Comparison of ENCODE assay signal across 8 cellular contexts in genomic region chr13:100088648-100089601, GRCh38. TPM values are rescaled to one million over a fixed set of nuclear protein-coding genes. Genes with fewer than 3 reads are reported as not detected.
DNase-seq lines count a peak whose midpoint lies in the region; ATAC-seq and TF ChIP-seq lines count a peak whose summit lies in the region.

A gene with protein sequence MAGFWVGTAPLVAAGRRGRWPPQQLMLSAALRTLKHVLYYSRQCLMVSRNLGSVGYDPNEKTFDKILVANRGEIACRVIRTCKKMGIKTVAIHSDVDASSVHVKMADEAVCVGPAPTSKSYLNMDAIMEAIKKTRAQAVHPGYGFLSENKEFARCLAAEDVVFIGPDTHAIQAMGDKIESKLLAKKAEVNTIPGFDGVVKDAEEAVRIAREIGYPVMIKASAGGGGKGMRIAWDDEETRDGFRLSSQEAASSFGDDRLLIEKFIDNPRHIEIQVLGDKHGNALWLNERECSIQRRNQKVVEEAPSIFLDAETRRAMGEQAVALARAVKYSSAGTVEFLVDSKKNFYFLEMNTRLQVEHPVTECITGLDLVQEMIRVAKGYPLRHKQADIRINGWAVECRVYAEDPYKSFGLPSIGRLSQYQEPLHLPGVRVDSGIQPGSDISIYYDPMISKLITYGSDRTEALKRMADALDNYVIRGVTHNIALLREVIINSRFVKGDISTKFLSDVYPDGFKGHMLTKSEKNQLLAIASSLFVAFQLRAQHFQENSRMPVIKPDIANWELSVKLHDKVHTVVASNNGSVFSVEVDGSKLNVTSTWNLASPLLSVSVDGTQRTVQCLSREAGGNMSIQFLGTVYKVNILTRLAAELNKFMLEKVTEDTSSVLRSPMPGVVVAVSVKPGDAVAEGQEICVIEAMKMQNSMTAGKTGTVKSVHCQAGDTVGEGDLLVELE (plus strand): TSS chr13:100089093. CDS start chr13:100089121, 28 bp downstream.

- peaks cover 13% of the 10 kb centered on the region for H3K36me3 Mint-ChIP-seq in osteocyte (ENCODE audit: unreplicated experiment)

- peaks cover 38% of the 10 kb centered on the region for H3K4me1 Mint-ChIP-seq in osteocyte (ENCODE audit: unreplicated experiment)

- H3K9ac ChIP-seq in SU-DHL-6 (ENCODE audit: low read length), result peak within 1 kb of the TSS; percentile 52

- intact Hi-C loops in Right ventricle myocardium inferior (cut with DNase I), result no loop called here

- H3K4me3 Mint-ChIP-seq in osteocyte (ENCODE audit: unreplicated experiment), result peak within 1 kb of the TSS; percentile 83

- H4K20me1 ChIP-seq in SU-DHL-6 (ENCODE audit: low read depth, low read length), result no peaks in the 10 kb centered on the region

- H3F3A ChIP-seq in SU-DHL-6 (ENCODE audit: insufficient read depth), result no peaks in the 10 kb centered on the region

- no peaks in the 10 kb centered on the region for H3K79me2 ChIP-seq in SU-DHL-6 (ENCODE audit: insufficient read depth, low read length)

- DNase-seq in GM06990 (ENCODE audit: extremely low read depth, insufficient read length) (peak; percentile 89), HEK293T (ENCODE audit: extremely low spot score) (peak; percentile 88), NB4 (ENCODE audit: low read depth) (peak; percentile 96), Right ventricle myocardium inferior (ENCODE audit: missing footprints) (peak; percentile 96), osteocyte (ENCODE audit: extremely low spot score, unreplicated experiment) (peak; percentile 97), thoracic aorta (ENCODE audit: low spot score) (peak; percentile 90)
- DNase-seq in activated naive CD8-positive, alpha-beta T cell treated with anti-CD3 and anti-CD28 coated beads, Interleukin-2, amount 50 U/mL, for 16 hours (ENCODE audit: low read depth, low spot score), result peak; percentile 54

- H3K9me3 ChIP-seq in SU-DHL-6 (ENCODE audit: insufficient read depth, low read length) (no peaks in the 10 kb centered on the region), thoracic aorta (no peaks in the 10 kb centered on the region)

- CTCF ChIA-PET in HEK293T (lab: Yijun Ruan, JAX), result interaction anchor here (0.5 kb wide), 1 partner anchor 49 kb away, joined by 8 read pairs; no protein-coding TSS in a partner anchor

- no peak for TF ChIP-seq CTCF in GM06990 (IDR thresholded peaks at IDR 0.05; ENCODE audit: insufficient read depth, low read length, poor library complexity, severe bottlenecking)
- no peak for TF ChIP-seq CTCF in NB4 (IDR thresholded peaks at IDR 0.05; ENCODE audit: low read depth, low read length)
- no peak for TF ChIP-seq CTCF in SU-DHL-6 (IDR thresholded peaks at IDR 0.05; ENCODE audit: insufficient read depth, low read length, poor library complexity, severe bottlenecking)
- no peak for TF ChIP-seq CTCF in osteocyte (IDR thresholded peaks at IDR 0.05)
- TF ChIP-seq CTCF in thoracic aorta (IDR thresholded peaks at IDR 0.05), result no peak

- no peaks in the 10 kb centered on the region for H3K27me3 Mint-ChIP-seq in osteocyte (ENCODE audit: unreplicated experiment)

- H3K27me3 ChIP-seq in GM06990 (replicated peaks; ENCODE audit: control insufficient read depth, insufficient read depth, low read length) (no peaks in the 10 kb centered on the region), SU-DHL-6 (ENCODE audit: low read length) (no peaks in the 10 kb centered on the region), thoracic aorta (replicated peaks; ENCODE audit: insufficient read depth) (no peaks in the 10 kb centered on the region)

- H3K4me2 ChIP-seq in SU-DHL-6 (ENCODE audit: low read depth, low read length, poor library complexity, severe bottlenecking), result peak within 1 kb of the TSS; percentile 63

- H2AFZ ChIP-seq in SU-DHL-6 (ENCODE audit: low read depth, low read length, severe bottlenecking), result peak within 1 kb of the TSS; percentile 68

- no peaks in the 10 kb centered on the region; the same call in 1 of the 2 replicates for H3K36me3 ChIP-seq in GM06990 (ENCODE audit: control insufficient read depth, insufficient read depth, low read length)
- no peaks in the 10 kb centered on the region for H3K36me3 ChIP-seq in SU-DHL-6 (ENCODE audit: low read length)
- H3K36me3 ChIP-seq in thoracic aorta, result no peaks in the 10 kb centered on the region

- no peaks in the 10 kb centered on the region for H3K9me2 ChIP-seq in SU-DHL-6 (replicated peaks; ENCODE audit: insufficient read depth, low read length)

- peaks cover 9 to 25% of the 10 kb centered on the region in 2 donors for H3K4me1 ChIP-seq in thoracic aorta (ENCODE audit: control insufficient read depth in 1 of 2, low read depth in 2 of 2)

- no peaks in the 10 kb centered on the region for H3K9me3 Mint-ChIP-seq in osteocyte (ENCODE audit: unreplicated experiment)

- peak within 1 kb of the TSS; percentile 94 for H3K4me3 ChIP-seq in GM06990 (replicated peaks; ENCODE audit: low read depth, low read length)
- peak within 1 kb of the TSS; percentile 77 for H3K4me3 ChIP-seq in NB4 (ENCODE audit: low read depth, low read length)
- H3K4me3 ChIP-seq in SU-DHL-6 (ENCODE audit: insufficient read depth, low read length, poor library complexity, severe bottlenecking), result peak within 1 kb of the TSS; percentile 51
- peak within 1 kb of the TSS; percentile 76 for H3K4me3 ChIP-seq in thoracic aorta

- POLR2A ChIA-PET in HEK293T (lab: Yijun Ruan, JAX), result interaction anchor here (0.5 to 1.9 kb wide), 12 partner anchors 10 to 118 kb away, joined by 3 to 17 read pairs (median 4); partner anchors contain the start of gene ZIC2

- ATAC-seq in Right ventricle myocardium inferior (peak; percentile 100), thoracic aorta (ENCODE audit: insufficient number of reproducible peaks, low FRiP score, low read depth) (peak; percentile 99)

- H3K27ac ChIP-seq in SU-DHL-6 (ENCODE audit: low read depth, low read length), result no peak within 1 kb of the TSS
- peak within 1 kb of the TSS; percentile 43 to 63 for H3K27ac ChIP-seq in thoracic aorta

- H3K27ac Mint-ChIP-seq in osteocyte (ENCODE audit: unreplicated experiment), result peak within 1 kb of the TSS; percentile 93

- TF ChIP-seq POLR2A in NB4 (IDR thresholded peaks at IDR 0.05; ENCODE audit: extremely low read depth, insufficient read length), result peak; percentile 79

TF ChIP-seq in HEK293T, 16 proteins besides CTCF, POLR2A, EP300 and RAD21:
- TF ChIP-seq NFRKB (IDR thresholded peaks at IDR 0.05), result no peak
- peak; percentile 64 for TF ChIP-seq L3MBTL2 (conservative IDR thresholded peaks at IDR 0.05)

RNA-seq across cellular contexts. Expression of the gene that starts here (rescaled TPM):
- total RNA-seq in Right ventricle myocardium inferior, result 64.0 TPM
- 33.1 and 33.7 TPM in 2 replicates for total RNA-seq in osteocyte
- 10 to 100 TPM; 17.2 to 51.6 TPM for total RNA-seq in thoracic aorta
